ENCODE assay signal across 8 cellular contexts in the genomic region with DNA sequence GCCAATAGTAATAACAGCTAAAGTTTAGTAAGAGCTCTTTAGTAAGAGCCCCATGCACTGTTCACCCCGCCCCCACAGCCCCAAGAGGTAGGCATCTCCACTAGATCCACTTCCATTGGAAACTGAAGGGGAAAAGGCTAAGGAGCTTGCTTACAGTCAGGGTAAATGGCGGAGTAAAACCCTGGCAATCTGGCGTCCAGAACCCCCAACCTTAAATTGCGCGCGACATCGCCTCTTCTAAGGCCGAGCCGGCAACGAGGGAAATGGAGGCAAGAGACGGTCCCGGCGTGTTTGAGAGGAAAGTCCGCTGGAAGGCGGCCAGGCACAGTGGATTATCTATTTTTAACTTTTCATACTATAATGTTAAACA. TPM values are rescaled to one million over a fixed set of nuclear protein-coding genes. Genes with fewer than 3 reads are reported as not detected.
A peak's percentile ranks its signal among the peaks of the same experiment; 100 is the strongest.
DNase-seq lines count a peak whose midpoint lies in the region; ATAC-seq and TF ChIP-seq lines count a peak whose summit lies in the region.

No MANE protein-coding gene starts in this region.

- peak overlapping the region; percentile 90 for H3K4me3 ChIP-seq in mesodermal cell (ENCODE audit: extremely low read depth, insufficient read depth, low read length, poor library complexity, severe bottlenecking)
- peak overlapping the region; percentile 68 to 78 (median 73) for H3K4me3 ChIP-seq in upper lobe of left lung

- H3K36me3 Mint-ChIP-seq in dendritic cell treated with granulocyte-macrophage colony-stimulating factor and Interleukin-4, amounts not matched to agents 40 ng/mL and 50 ng/mL, for 4 days (ENCODE audit: low read depth), result peaks cover 26% of the 10 kb centered on the region

- POLR2A ChIA-PET in RWPE1 (lab: Yijun Ruan, JAX; ENCODE audit: low non-redundant PET), result no interaction called here

- H3K27ac ChIP-seq in RWPE1, result peak overlapping the region; percentile 97
- H3K27ac ChIP-seq in mesodermal cell (ENCODE audit: low read depth, low read length, severe bottlenecking), result no peak overlapping the region
- H3K27ac ChIP-seq in upper lobe of left lung, result peak overlapping the region; percentile 86 to 96 (median 94)

- H3K9me3 ChIP-seq in mesodermal cell (ENCODE audit: control insufficient read depth, low read length) (no peaks in the 10 kb centered on the region), upper lobe of left lung (no peaks in the 10 kb centered on the region)

- ATAC-seq in GM19452 (IDR thresholded peaks at IDR 0.05; ENCODE audit: unreplicated experiment), result peak; percentile 19
- ATAC-seq in HG03457 (IDR thresholded peaks at IDR 0.05; ENCODE audit: unreplicated experiment), result peak; percentile 2
- ATAC-seq in upper lobe of left lung (ENCODE audit: low FRiP score in 2 of 2), result peak in 1 of 2 donors; percentile 29

- 0% methylated on average over 7 to 12 of the region's 15 CpGs for WGBS in mesodermal cell (ENCODE audit: insufficient coverage in 2 of 2), 2 experiments
- 1% methylated on average over 15 of the region's 15 CpGs for WGBS in upper lobe of left lung, 2 donors

- peaks cover 13% of the 10 kb centered on the region for H3K36me3 ChIP-seq in mesodermal cell (ENCODE audit: control insufficient read depth, insufficient read depth, low read length)
- peaks cover 0 to 11% (median 3%) of the 10 kb centered on the region in 4 donors for H3K36me3 ChIP-seq in upper lobe of left lung

- CTCF ChIA-PET in RWPE1 (lab: Yijun Ruan, JAX), result interaction anchor here (0.6 kb wide), 1 partner anchor 17 kb away, joined by 8 read pairs; no protein-coding TSS in a partner anchor

- peak overlapping the region; percentile 98 for H3K27ac Mint-ChIP-seq in dendritic cell treated with granulocyte-macrophage colony-stimulating factor and Interleukin-4, amounts not matched to agents 40 ng/mL and 50 ng/mL, for 4 days

- no peak for TF ChIP-seq POLR2A in upper lobe of left lung (IDR thresholded peaks at IDR 0.05)

- TF ChIP-seq CTCF in RWPE1 (conservative IDR thresholded peaks at IDR 0.05; ENCODE audit: low read depth) (no peak), upper lobe of left lung (IDR thresholded peaks at IDR 0.05) (no peak)

- DNase-seq in DMS79 (lab: John Stamatoyannopoulos, UW) (peak; percentile 4), RWPE1 (ENCODE audit: low spot score) (peak; percentile 13), upper lobe of left lung (no peak), DMS114 treated with DMSO at 0.1 percent for 48 hours (lab: John Stamatoyannopoulos, UW; ENCODE audit: unreplicated experiment) (no peak)

- H3K27me3 Mint-ChIP-seq in dendritic cell treated with granulocyte-macrophage colony-stimulating factor and Interleukin-4, amounts not matched to agents 40 ng/mL and 50 ng/mL, for 4 days, result no peaks in the 10 kb centered on the region

- no peaks in the 10 kb centered on the region for H3K9me3 Mint-ChIP-seq in dendritic cell treated with granulocyte-macrophage colony-stimulating factor and Interleukin-4, amounts not matched to agents 40 ng/mL and 50 ng/mL, for 4 days

- TF ChIP-seq EP300 in upper lobe of left lung (IDR thresholded peaks at IDR 0.05), result no peak

- H3K27me3 ChIP-seq in upper lobe of left lung, result no peaks in the 10 kb centered on the region

- H3K4me1 ChIP-seq in mesodermal cell (ENCODE audit: control insufficient read depth, insufficient read depth, low read length, poor library complexity, severe bottlenecking) (no peaks in the 10 kb centered on the region), upper lobe of left lung (peaks cover 18 to 41% (median 23%) of the 10 kb centered on the region in 4 donors)

- H3K4me3 Mint-ChIP-seq in dendritic cell treated with granulocyte-macrophage colony-stimulating factor and Interleukin-4, amounts not matched to agents 40 ng/mL and 50 ng/mL, for 4 days, result peak overlapping the region; percentile 86

- peaks cover 32% of the 10 kb centered on the region for H3K4me1 Mint-ChIP-seq in dendritic cell treated with granulocyte-macrophage colony-stimulating factor and Interleukin-4, amounts not matched to agents 40 ng/mL and 50 ng/mL, for 4 days (ENCODE audit: low read depth)

- intact Hi-C loops in dendritic cell treated with granulocyte-macrophage colony-stimulating factor and Interleukin-4, amounts not matched to agents 40 ng/mL and 50 ng/mL, for 4 days (cut with micrococcal nuclease), result no loop called here

RNA-seq across cellular contexts. Expression of gene C3orf38, which starts 0.6 kb away (rescaled TPM):
- polyA plus RNA-seq in mesodermal cell (2013, experiment 1 of 2), result 25.4 TPM
- 26.6 TPM for polyA plus RNA-seq in mesodermal cell (2013, experiment 2 of 2)
- total RNA-seq in upper lobe of left lung, result 10 to 100 TPM; 10.1 to 28.9 (median 20.4) TPM

Comparison
In these comparisons a context has a peak if more than half of its experiments do, and no peak if none do; other contexts are left out.
1. DNase-seq: peak in DMS79 (single experiment) and RWPE1 (single experiment); none in upper lobe of left lung (0 of 2) and DMS114 treated with DMSO at 0.1 percent for 48 hours (single experiment).